In genomic region chr18:31821452-31822171, GRCh38 we compare ENCODE assay signal across 25 cellular contexts.
A peak's percentile ranks its signal among the peaks of the same experiment; 100 is the strongest.
DNase-seq lines count a peak whose midpoint lies in the region; ATAC-seq, FAIRE-seq and TF ChIP-seq lines count a peak whose summit lies in the region.
"Had no signal": no experiment of that assay in that cellular context is flagged by ENCODE, and none has a peak within 500 bp of the region (broad histone marks: within the 10 kb centered on the region; RNA-seq: fewer than 3 reads in every experiment).

No MANE protein-coding gene starts in this region.

- no peak overlapping the region for H4K8ac ChIP-seq in H1 (ENCODE audit: extremely low read depth, insufficient read depth, low read length)

- no peak overlapping the region for H2BK20ac ChIP-seq in H1 (ENCODE audit: low read length)

- no peak for TF ChIP-seq POLR2A in H1 (IDR thresholded peaks at IDR 0.05; ENCODE audit: control extremely low read depth in 1 of 2, low read depth in 2 of 2, low read length in 2 of 2)
- no peak for TF ChIP-seq POLR2A in right lobe of liver (IDR thresholded peaks at IDR 0.05)

- no peaks in the 10 kb centered on the region for H3K23me2 ChIP-seq in H1 (ENCODE audit: low read depth, low read length)

- H3K79me2 ChIP-seq in H1 (ENCODE audit: control insufficient read depth in 1 of 2, insufficient read depth in 2 of 2, low read length in 2 of 2) = no peaks in the 10 kb centered on the region

- no peaks in the 10 kb centered on the region for H4K20me1 ChIP-seq in H1 (replicated peaks in 1 of 2; ENCODE audit: control insufficient read depth in 1 of 2, insufficient read depth in 2 of 2, low read length in 2 of 2)

- no peak overlapping the region for H3K23ac ChIP-seq in H1 (ENCODE audit: insufficient read length)

- CTCF ChIA-PET in H1 (lab: Charles Lee; ENCODE audit: partially characterized antibody) = interaction anchor here (0.6 to 2.7 kb wide), 13 partner anchors 16 to 265 kb away, joined by 3 to 14 read pairs (median 4); no protein-coding TSS in a partner anchor

- H2BK15ac ChIP-seq in H1 (ENCODE audit: low read length) = no peak overlapping the region

- H2AK5ac ChIP-seq in H1 (ENCODE audit: low read depth, low read length) = no peak overlapping the region

- H2AFZ ChIP-seq in H1 (ENCODE audit: low read length) = 0 out of 2 replicates have a peak overlapping the region, but pooled peaks have one; percentile 43

- no peaks in the 10 kb centered on the region for H3K79me1 ChIP-seq in H1 (ENCODE audit: low read depth, low read length)

- H3K56ac ChIP-seq in H1 (replicated peaks; ENCODE audit: insufficient read length, low read depth, low read length) = no peak overlapping the region

- H3K9me3 ChIP-seq in H1 (ENCODE audit: insufficient read depth in 2 of 2, low read depth in 1 of 2, low read length in 1 of 2) (no peaks in the 10 kb centered on the region), right lobe of liver (no peaks in the 10 kb centered on the region)
- H3K9me3 ChIP-seq: adrenal gland, esophagus squamous epithelium, upper lobe of left lung had no signal

- TF ChIP-seq EP300 in H1 (IDR thresholded peaks at IDR 0.05; ENCODE audit: borderline replicate concordance in 1 of 2, low read depth in 2 of 2, low read length in 2 of 2) = no peak

- H3K36me3 ChIP-seq in H1 (ENCODE audit: control insufficient read depth in 2 of 4, insufficient read depth in 4 of 4, low read length in 3 of 4) (no peaks in the 10 kb centered on the region), right lobe of liver (no peaks in the 10 kb centered on the region)
- H3K36me3 ChIP-seq: adrenal gland, esophagus squamous epithelium, upper lobe of left lung had no signal

- WGBS in H1 (ENCODE audit: extremely low coverage in 1 of 2, insufficient coverage in 1 of 2, insufficient read length in 1 of 2, insufficient replicate concordance in 2 of 2, low coverage in 1 of 2, low lambda C conversion rate in 2 of 2, missing lambda C conversion rate in 1 of 2), 2 experiments = 87% methylated on average over 9 of the region's 9 CpGs; no CpG with 5 or more reads in 1 of the 2 experiments
- WGBS in right lobe of liver (ENCODE audit: insufficient coverage, low coverage, low lambda C conversion rate, missing lambda C conversion rate) = 41% methylated on average over 8 of the region's 9 CpGs

- no peak overlapping the region for H3K4me3 ChIP-seq in H1 (ENCODE audit: extremely low read depth in 1 of 4, insufficient read depth in 2 of 4, low read depth in 3 of 4, low read length in 4 of 4)
- H3K4me3 ChIP-seq in right lobe of liver = no peak overlapping the region
- H3K4me3 ChIP-seq: adrenal gland, esophagus squamous epithelium, smooth muscle cell, upper lobe of left lung had no signal

- no peak for TF ChIP-seq CTCF in H1 (IDR thresholded peaks at IDR 0.05; ENCODE audit: control extremely low read depth in 1 of 3, insufficient read depth in 1 of 3, low read depth in 1 of 3, low read length in 3 of 3)
- TF ChIP-seq CTCF in right lobe of liver (IDR thresholded peaks at IDR 0.05) = no peak

- 0 out of 2 replicates have a peak overlapping the region, but pooled peaks have one; percentile 49 for H3K18ac ChIP-seq in H1 (ENCODE audit: extremely low read depth, low read length)

- peak overlapping the region; percentile 41; the same call in 1 of the 2 replicates for H2BK12ac ChIP-seq in H1 (ENCODE audit: low read depth, low read length)

- H3K27me3 ChIP-seq in H1 (replicated peaks in 1 of 4; ENCODE audit: control insufficient read depth in 3 of 4, extremely low read depth in 1 of 4, insufficient read depth in 3 of 4, low read length in 3 of 4) (no peaks in the 10 kb centered on the region), right lobe of liver (no peaks in the 10 kb centered on the region)
- H3K27me3 ChIP-seq: adrenal gland, esophagus squamous epithelium, upper lobe of left lung had no signal

- H4K5ac ChIP-seq in H1 (ENCODE audit: insufficient read length, low read depth, low read length) = no peak overlapping the region

- peak; percentile 7 to 64 (median 39) for ATAC-seq in right lobe of liver
- ATAC-seq: activated CD8-positive, alpha-beta T cell treated with anti-CD3 and anti-CD28 coated beads for 36 hours; CD8-positive, alpha-beta T cell had no signal

- POLR2A ChIA-PET in H1 (lab: Charles Lee; ENCODE audit: partially characterized antibody) = interaction anchor here (0.7 to 1.7 kb wide), 2 partner anchors 20 to 122 kb away, joined by 3 to 6 read pairs; partner anchors contain the start of gene TRAPPC8

- no peak overlapping the region for H2BK120ac ChIP-seq in H1 (replicated peaks; ENCODE audit: low read depth, low read length)

- no peak overlapping the region for H3K9ac ChIP-seq in H1 (replicated peaks in 1 of 4; ENCODE audit: extremely low read depth in 1 of 4, low read depth in 3 of 4, low read length in 3 of 4)

- DNase-seq in CMK (ENCODE audit: low read depth) = peak; percentile 86
- DNase-seq in OCI-M1 (lab: John Stamatoyannopoulos, UW) = peak; percentile 95
- DNase-seq in H1 (ENCODE audit: low read depth in 1 of 2, low spot score in 2 of 2) = no peak
- no peak for DNase-seq in right lobe of liver
- DNase-seq in SKM-1 (lab: John Stamatoyannopoulos, UW; ENCODE audit: unreplicated experiment) = no peak
- DNase-seq in LoVo (ENCODE audit: low spot score) = no peak
- no peak for DNase-seq in NCI-H524 treated with DMSO at 0.1 percent for 48 hours (lab: John Stamatoyannopoulos, UW)
- DNase-seq in Ammon's horn (ENCODE audit: low spot score) = no peak
- DNase-seq: activated CD8-positive, alpha-beta T cell treated with anti-CD3 and anti-CD28 coated beads for 36 hours; activated naive CD4-positive, alpha-beta T cell; activated T-cell treated with anti-CD3 and anti-CD28 coated beads, Interleukin-2, amount 50 U/mL, for 24 hours; adrenal gland; AML-193; CD8-positive, alpha-beta T cell; DMS153; effector memory CD4-positive, alpha-beta T cell; esophagus squamous epithelium; MM.1S; NCI-H69; occipital lobe; stimulated activated CD4-positive, alpha-beta T cell treated with anti-CD3 and anti-CD28 coated beads, Interleukin-2, amount 100 ng/mL, for 24 hours; T-helper 9 cell; upper lobe of left lung had no signal

- no peak for TF ChIP-seq RAD21 in H1 (IDR thresholded peaks at IDR 0.05 in 1 of 2, conservative IDR thresholded peaks at IDR 0.05 in 1 of 2; ENCODE audit: low read depth in 2 of 2, low read length in 2 of 2)

- FAIRE-seq in H1 (lab: Jason Lieb, UNC) = no peak
- FAIRE-seq: A204.1 had no signal

- no peak overlapping the region for H3K14ac ChIP-seq in H1 (ENCODE audit: insufficient read length)

- intact Hi-C loops in right lobe of liver (cut with DNase I) = loop anchor here in 1 of 2 donors (5.0 kb wide), 1 partner anchor 79 kb away; no protein-coding TSS in a partner anchor

- no peak overlapping the region for H3K4me2 ChIP-seq in H1 (ENCODE audit: insufficient read depth in 1 of 2, low read depth in 2 of 2, low read length in 2 of 2)
- H3K4me2 ChIP-seq: smooth muscle cell had no signal

- no peak overlapping the region for H3K4ac ChIP-seq in H1 (replicated peaks; ENCODE audit: insufficient read length, low read depth, low read length)

- no peak overlapping the region for H3K27ac ChIP-seq in H1 (ENCODE audit: low read depth, low read length)
- H3K27ac ChIP-seq in right lobe of liver = no peak overlapping the region
- H3K27ac ChIP-seq: adrenal gland, esophagus squamous epithelium, upper lobe of left lung had no signal

- H2BK5ac ChIP-seq in H1 (ENCODE audit: low read depth, low read length) = no peak overlapping the region; the same call in 1 of the 2 replicates

- no peak overlapping the region for H4K91ac ChIP-seq in H1 (replicated peaks; ENCODE audit: insufficient read length, low read length)

- H3K4me1 ChIP-seq in H1 (replicated peaks in 1 of 4; ENCODE audit: control insufficient read depth in 3 of 4, insufficient read depth in 4 of 4, low read length in 3 of 4) (peaks cover 3 to 26% (median 10%) of the 10 kb centered on the region in 4 experiments; a peak in 5 of 7 replicates), right lobe of liver (no peaks in the 10 kb centered on the region)
- H3K4me1 ChIP-seq: adrenal gland, upper lobe of left lung had no signal

TF ChIP-seq in H1, 55 proteins besides CTCF, POLR2A, EP300 and RAD21:
- TF ChIP-seq TAF7 (optimal IDR thresholded peaks at IDR 0.05; ENCODE audit: borderline replicate concordance, low read depth, low read length) (no peak), RFX5 (IDR thresholded peaks at IDR 0.05; ENCODE audit: borderline replicate concordance, low read depth, low read length) (no peak), ASH2L (IDR thresholded peaks at IDR 0.05; ENCODE audit: low read length) (no peak), RXRA (IDR thresholded peaks at IDR 0.05; ENCODE audit: insufficient read depth, low read depth, low read length) (no peak), YY1 (IDR thresholded peaks at IDR 0.05; ENCODE audit: low read depth, low read length) (no peak), HDAC6 (IDR thresholded peaks at IDR 0.05; ENCODE audit: low read depth, low read length) (no peak), SIX5 (IDR thresholded peaks at IDR 0.05; ENCODE audit: low read depth, low read length) (no peak), NRF1 (IDR thresholded peaks at IDR 0.05; ENCODE audit: low read depth, low read length) (no peak), SRF (IDR thresholded peaks at IDR 0.05; ENCODE audit: low read depth, low read length) (no peak), TBP (IDR thresholded peaks at IDR 0.05; ENCODE audit: low read depth, low read length) (no peak), BACH1 (IDR thresholded peaks at IDR 0.05; ENCODE audit: low read length) (no peak), JUND (IDR thresholded peaks at IDR 0.05; ENCODE audit: low read length) (no peak), BCL11A (IDR thresholded peaks at IDR 0.05; ENCODE audit: low read depth in 2 of 2, low read length in 2 of 2) (no peak), SAP30 (IDR thresholded peaks at IDR 0.05; ENCODE audit: insufficient read depth, insufficient replicate concordance, low read length) (no peak)

Comparison
In these comparisons a context has a peak if more than half of its experiments do, and no peak if none do; other contexts are left out.
1. DNase-seq: peak in CMK (single experiment) and OCI-M1 (single experiment); none in H1 (0 of 2), right lobe of liver (0 of 3), SKM-1 (single experiment), LoVo (single experiment), NCI-H524 treated with DMSO at 0.1 percent for 48 hours (single experiment) and Ammon's horn (single experiment).